Comparison of ENCODE assay signal across 32 cellular contexts in the genomic region with DNA sequence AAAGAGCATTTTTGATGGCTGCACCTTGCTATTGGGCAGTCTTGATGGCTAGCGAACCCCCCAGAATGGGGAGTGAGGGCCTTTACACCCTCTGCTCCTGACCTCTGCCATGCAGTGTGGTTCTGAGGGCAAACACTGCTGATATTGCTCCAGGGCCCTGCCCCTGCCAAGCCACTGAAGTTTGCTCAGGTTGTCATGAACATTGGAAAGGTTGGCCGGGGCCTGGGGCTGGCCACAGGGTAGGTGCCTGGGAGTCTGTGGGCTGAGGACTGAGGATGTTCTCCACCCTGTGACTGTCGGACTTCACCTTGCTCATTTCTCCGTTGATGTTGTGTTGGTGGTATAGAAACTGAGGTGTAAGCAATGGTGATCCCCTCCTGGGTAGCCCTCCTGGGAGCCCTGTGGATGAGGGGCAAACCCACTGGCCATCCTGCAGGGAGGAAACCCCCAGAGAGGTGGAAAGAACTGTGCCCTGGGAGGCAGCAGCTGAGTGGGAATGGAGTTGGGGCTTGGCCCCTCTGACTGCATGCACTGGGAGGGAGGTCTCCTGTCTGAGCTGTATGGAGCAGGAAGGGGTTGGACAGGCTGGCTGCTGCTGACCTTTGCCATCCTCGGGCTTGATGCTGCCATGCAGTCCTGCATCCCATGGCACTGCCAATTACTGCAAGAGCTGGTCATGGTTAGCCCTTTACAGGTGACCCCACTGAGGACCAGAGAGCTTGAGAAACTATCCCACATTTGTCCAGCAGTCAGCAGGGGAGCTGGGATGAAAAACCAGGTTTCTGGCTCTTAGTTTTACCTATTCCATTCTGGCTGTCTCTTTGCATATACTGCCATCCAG.
"Had no signal": no experiment of that assay in that cellular context is flagged by ENCODE, and none has a peak within 500 bp of the region (broad histone marks: within the 10 kb centered on the region; RNA-seq: fewer than 3 reads in every experiment).

No MANE protein-coding gene starts in this region.

- H3K4me3 Mint-ChIP-seq: activated CD4-positive, alpha-beta memory T cell treated with anti-CD3 and anti-CD28 coated beads, Interleukin-2, amount 10 ng/mL, durations not matched to agents 7 days and 5 days; activated CD4-positive, alpha-beta T cell treated with anti-CD3 and anti-CD28 coated beads, Interleukin-2, amount 10 ng/mL, durations not matched to agents 7 days and 5 days; activated naive CD4-positive, alpha-beta T cell treated with anti-CD3 and anti-CD28 coated beads, Interleukin-2, amount 10 ng/mL, durations not matched to agents 7 days and 5 days; activated naive CD8-positive, alpha-beta T cell treated with anti-CD3 and anti-CD28 coated beads, Interleukin-2, amount 10 ng/mL, durations not matched to agents 7 days and 5 days; activated T-cell treated with anti-CD3 and anti-CD28 coated beads, Interleukin-2, amount 50 U/mL, for 24 hours; activated T-cell treated with anti-CD3 and anti-CD28 coated beads, Interleukin-2, amount 50 U/mL, for 72 hours; brain; dendritic cell treated with granulocyte-macrophage colony-stimulating factor and Interleukin-4, amounts not matched to agents 40 ng/mL and 50 ng/mL, for 4 days; T-helper 17 cell; T-helper 2 cell treated with Interferon-gamma antibody and Interleukin-4, amounts not matched to agents 5 μg/mL and 100 μg/mL, for 36 hours; WTC11 had no signal

- ATAC-seq: activated naive CD4-positive, alpha-beta T cell treated with anti-CD3 and anti-CD28 coated beads, Interleukin-2, amount 50 U/mL, for 72 hours; activated T-cell treated with anti-CD3 and anti-CD28 coated beads, Interleukin-2, amount 50 U/mL, for 72 hours; foreskin keratinocyte; gastroesophageal sphincter; T-helper 17 cell; WTC11 had no signal

- H3K9me3 Mint-ChIP-seq: activated CD4-positive, alpha-beta memory T cell treated with anti-CD3 and anti-CD28 coated beads, Interleukin-2, amount 10 ng/mL, durations not matched to agents 7 days and 5 days; activated CD4-positive, alpha-beta T cell treated with anti-CD3 and anti-CD28 coated beads, Interleukin-2, amount 10 ng/mL, durations not matched to agents 7 days and 5 days; activated naive CD8-positive, alpha-beta T cell treated with anti-CD3 and anti-CD28 coated beads, Interleukin-2, amount 10 ng/mL, durations not matched to agents 7 days and 5 days; activated T-cell treated with anti-CD3 and anti-CD28 coated beads, Interleukin-2, amount 50 U/mL, for 24 hours; dendritic cell treated with granulocyte-macrophage colony-stimulating factor and Interleukin-4, amounts not matched to agents 40 ng/mL and 50 ng/mL, for 4 days; T-helper 2 cell treated with Interferon-gamma antibody and Interleukin-4, amounts not matched to agents 5 μg/mL and 100 μg/mL, for 36 hours had no signal

- H3K27ac ChIP-seq: ascending aorta, breast epithelium, cardiac muscle cell, colonic mucosa, dorsolateral prefrontal cortex, esophagus muscularis mucosa, foreskin keratinocyte, gastroesophageal sphincter had no signal

- H3K4me1 ChIP-seq: ascending aorta, breast epithelium, colonic mucosa, gastroesophageal sphincter had no signal

- DNase-seq: activated CD4-positive, alpha-beta memory T cell treated with anti-CD3 and anti-CD28 coated beads, Interleukin-2, amount 10 ng/mL, durations not matched to agents 7 days and 5 days; activated CD4-positive, alpha-beta T cell treated with anti-CD3 and anti-CD28 coated beads for 1 hour; activated CD4-positive, alpha-beta T cell treated with anti-CD3 and anti-CD28 coated beads for 4 hours; activated CD4-positive, alpha-beta T cell treated with anti-CD3 and anti-CD28 coated beads, Interleukin-2, amount 10 ng/mL, durations not matched to agents 7 days and 5 days; activated CD4-positive, alpha-beta T cell treated with anti-CD3 and anti-CD28 coated beads, Interleukin-2, amount 50 U/mL, for 4 hours; activated gamma-delta T cell; activated naive CD4-positive, alpha-beta T cell; activated naive CD4-positive, alpha-beta T cell treated with anti-CD3 and anti-CD28 coated beads, Interleukin-2, amount 10 ng/mL, durations not matched to agents 7 days and 5 days; activated naive CD8-positive, alpha-beta T cell treated with anti-CD3 and anti-CD28 coated beads, Interleukin-2, amount 10 ng/mL, durations not matched to agents 7 days and 5 days; activated T-cell treated with anti-CD3 and anti-CD28 coated beads for 4 hours; activated T-cell treated with anti-CD3 and anti-CD28 coated beads, Interleukin-2, amount 50 U/mL, for 24 hours; activated T-cell treated with anti-CD3 and anti-CD28 coated beads, Interleukin-2, amount 50 U/mL, for 72 hours; central memory CD4-positive, alpha-beta T cell; cerebellar nuclear complex; colonic mucosa; effector memory CD4-positive, alpha-beta T cell; erythroblast; foreskin keratinocyte; T-helper 1 cell; T-helper 17 cell; T1000 had no signal

- H3K27me3 ChIP-seq: ascending aorta, breast epithelium, cardiac muscle cell, colonic mucosa, dorsolateral prefrontal cortex, foreskin keratinocyte had no signal

- H3K36me3 ChIP-seq: ascending aorta, breast epithelium, cardiac muscle cell, colonic mucosa, esophagus muscularis mucosa, gastroesophageal sphincter had no signal

- H3K27ac Mint-ChIP-seq: activated CD4-positive, alpha-beta memory T cell treated with anti-CD3 and anti-CD28 coated beads, Interleukin-2, amount 10 ng/mL, durations not matched to agents 7 days and 5 days; activated CD4-positive, alpha-beta T cell treated with anti-CD3 and anti-CD28 coated beads, Interleukin-2, amount 10 ng/mL, durations not matched to agents 7 days and 5 days; activated naive CD4-positive, alpha-beta T cell treated with anti-CD3 and anti-CD28 coated beads, Interleukin-2, amount 10 ng/mL, durations not matched to agents 7 days and 5 days; activated naive CD4-positive, alpha-beta T cell treated with anti-CD3 and anti-CD28 coated beads, Interleukin-2, amount 50 U/mL, for 72 hours; activated naive CD8-positive, alpha-beta T cell treated with anti-CD3 and anti-CD28 coated beads, Interleukin-2, amount 10 ng/mL, durations not matched to agents 7 days and 5 days; activated T-cell treated with anti-CD3 and anti-CD28 coated beads, Interleukin-2, amount 50 U/mL, for 24 hours; activated T-cell treated with anti-CD3 and anti-CD28 coated beads, Interleukin-2, amount 50 U/mL, for 72 hours; brain; dendritic cell treated with granulocyte-macrophage colony-stimulating factor and Interleukin-4, amounts not matched to agents 40 ng/mL and 50 ng/mL, for 4 days; T-helper 17 cell; T-helper 2 cell treated with Interferon-gamma antibody and Interleukin-4, amounts not matched to agents 5 μg/mL and 100 μg/mL, for 36 hours; WTC11 had no signal

- H3K4me1 Mint-ChIP-seq: activated CD4-positive, alpha-beta memory T cell treated with anti-CD3 and anti-CD28 coated beads, Interleukin-2, amount 10 ng/mL, durations not matched to agents 7 days and 5 days; activated CD4-positive, alpha-beta T cell treated with anti-CD3 and anti-CD28 coated beads, Interleukin-2, amount 10 ng/mL, durations not matched to agents 7 days and 5 days; activated naive CD4-positive, alpha-beta T cell treated with anti-CD3 and anti-CD28 coated beads, Interleukin-2, amount 10 ng/mL, durations not matched to agents 7 days and 5 days; activated naive CD8-positive, alpha-beta T cell treated with anti-CD3 and anti-CD28 coated beads, Interleukin-2, amount 10 ng/mL, durations not matched to agents 7 days and 5 days; brain; T-helper 17 cell; WTC11 had no signal

- H3K9me3 ChIP-seq: ascending aorta, breast epithelium, colonic mucosa, esophagus muscularis mucosa, gastroesophageal sphincter had no signal

- H3K36me3 Mint-ChIP-seq: activated naive CD4-positive, alpha-beta T cell treated with anti-CD3 and anti-CD28 coated beads, Interleukin-2, amount 10 ng/mL, durations not matched to agents 7 days and 5 days; activated naive CD8-positive, alpha-beta T cell treated with anti-CD3 and anti-CD28 coated beads, Interleukin-2, amount 10 ng/mL, durations not matched to agents 7 days and 5 days; brain; WTC11 had no signal

- H3K4me3 ChIP-seq: ascending aorta, breast epithelium, cardiac muscle cell, colonic mucosa, dorsolateral prefrontal cortex, esophagus muscularis mucosa, gastroesophageal sphincter had no signal

- H3K27me3 Mint-ChIP-seq: activated CD4-positive, alpha-beta T cell treated with anti-CD3 and anti-CD28 coated beads, Interleukin-2, amount 10 ng/mL, durations not matched to agents 7 days and 5 days; activated T-cell treated with anti-CD3 and anti-CD28 coated beads, Interleukin-2, amount 50 U/mL, for 24 hours; brain had no signal
